In the genomic region with DNA sequence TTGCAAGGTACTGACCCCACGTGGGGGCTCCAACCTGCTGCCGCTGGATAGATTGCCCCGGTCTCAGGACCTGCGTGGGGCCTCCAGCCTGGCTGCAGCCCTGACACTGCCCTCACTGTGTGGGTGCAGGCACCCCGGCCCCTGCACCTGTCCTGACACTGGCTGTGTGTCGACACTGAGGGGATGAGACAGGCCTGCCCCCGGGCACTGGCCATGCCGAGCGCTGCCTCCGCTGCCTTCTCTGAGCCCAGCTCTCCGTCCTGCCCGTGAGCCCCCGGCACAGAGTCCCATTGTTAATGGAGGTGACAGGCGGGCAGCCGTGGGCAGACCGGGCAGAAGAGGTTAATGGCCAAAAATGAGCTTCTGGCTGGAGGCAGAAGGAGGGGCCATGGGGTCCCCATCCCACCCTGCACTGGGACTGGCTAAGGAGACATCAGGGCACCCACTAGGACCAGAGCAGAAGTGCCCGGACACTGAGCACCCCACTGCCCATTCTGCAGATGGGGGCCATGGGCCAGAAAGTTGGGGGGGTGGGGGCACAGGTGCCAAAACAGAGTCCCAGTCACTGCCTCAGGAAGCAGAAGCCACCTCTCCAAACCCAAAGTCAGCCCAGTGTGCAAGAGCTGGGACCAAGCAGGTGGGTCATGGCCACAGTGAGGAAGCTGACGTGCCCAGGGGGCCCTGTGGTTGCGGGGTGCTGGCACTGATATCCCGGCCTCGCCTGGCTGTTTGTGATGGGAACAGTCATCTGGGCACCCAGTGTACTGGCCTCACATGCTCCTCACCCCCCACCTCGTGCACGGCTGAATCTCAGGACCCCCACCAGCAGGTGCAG, we compare ENCODE assay signal across 2 cellular contexts.
A peak's percentile ranks its signal among the peaks of the same experiment; 100 is the strongest.
TF ChIP-seq lines count a peak whose summit lies in the region.

No MANE protein-coding gene starts in this region.

TF ChIP-seq in HEK293, 187 proteins besides CTCF, POLR2A, EP300 and RAD21:
- TF ChIP-seq ZIC2 (tag by site-specific recombination; IDR thresholded peaks at IDR 0.05) (peak; percentile 80), ZNF280D (tag by site-specific recombination; IDR thresholded peaks at IDR 0.05) (no peak), BCL11B (tag by site-specific recombination; IDR thresholded peaks at IDR 0.05; ENCODE audit: low read depth) (peak; percentile 9; the same call in 1 of the 2 replicates), PATZ1 (tag by site-specific recombination; IDR thresholded peaks at IDR 0.05) (0 out of 2 replicates have a peak, but pooled peaks have one; percentile 25)

TF ChIP-seq in H1, 55 proteins besides CTCF, POLR2A, EP300 and RAD21:
- TF ChIP-seq EGR1 (IDR thresholded peaks at IDR 0.05; ENCODE audit: borderline replicate concordance, low read depth, low read length) (no peak), SRF (IDR thresholded peaks at IDR 0.05; ENCODE audit: low read depth, low read length) (no peak)
